In genomic region chr22:37976022-37976421, GRCh38 we compare ENCODE assay signal across 10 cellular contexts. TPM values are rescaled to one million over a fixed set of nuclear protein-coding genes. Genes with fewer than 3 reads are reported as not detected.
"Had no signal": no experiment of that assay in that cellular context is flagged by ENCODE, and none has a peak within 500 bp of the region (broad histone marks: within the 10 kb centered on the region; RNA-seq: fewer than 3 reads in every experiment).

No MANE protein-coding gene starts in this region.

RNA-seq across cellular contexts. Expression of gene SOX10, which starts 8.3 kb away (rescaled TPM):
- total RNA-seq: dermis blood vessel endothelial cell, glomerular endothelial cell, kidney epithelial cell, left lung, lower lobe of right lung, lung microvascular endothelial cell, mononuclear cell had no signal

RNA-seq across cellular contexts. Expression of gene C22orf23, which starts 22.6 kb away (rescaled TPM):
- total RNA-seq: dermis blood vessel endothelial cell, esophagus mucosa, kidney epithelial cell, lower leg skin, mononuclear cell, mucosa of gallbladder had no signal
